ENCODE assay signal across 9 cellular contexts in genomic region chr1:114512595-114513280, GRCh38. TPM values are rescaled to one million over a fixed set of nuclear protein-coding genes. Genes with fewer than 3 reads are reported as not detected.
DNase-seq lines count a peak whose midpoint lies in the region; ATAC-seq and TF ChIP-seq lines count a peak whose summit lies in the region.
"Had no signal": no experiment of that assay in that cellular context is flagged by ENCODE, and none has a peak within 500 bp of the region (broad histone marks: within the 10 kb centered on the region; RNA-seq: fewer than 3 reads in every experiment).

No MANE protein-coding gene starts in this region.

- peak overlapping the region; percentile 98 to 100 for H3K4me3 Mint-ChIP-seq in activated T-cell treated with anti-CD3 and anti-CD28 coated beads, Interleukin-2, amount 50 U/mL, for 72 hours
- H3K4me3 Mint-ChIP-seq in T-cell (peak overlapping the region; percentile 87 to 99 (median 98)), glutamatergic neuron (ENCODE audit: unreplicated experiment) (peak overlapping the region; percentile 13)
- H3K4me3 Mint-ChIP-seq in stimulated activated naive CD8-positive, alpha-beta T cell treated with anti-CD3 and anti-CD28 coated beads, Interleukin-15, amount 100 ng/mL, for 72 hours = peak overlapping the region; percentile 96 to 98

- H3K9me3 Mint-ChIP-seq in activated T-cell treated with anti-CD3 and anti-CD28 coated beads, Interleukin-2, amount 50 U/mL, for 72 hours = no peaks in the 10 kb centered on the region
- no peaks in the 10 kb centered on the region for H3K9me3 Mint-ChIP-seq in T-cell
- H3K9me3 Mint-ChIP-seq in glutamatergic neuron (ENCODE audit: unreplicated experiment) = peaks cover 5% of the 10 kb centered on the region
- no peaks in the 10 kb centered on the region for H3K9me3 Mint-ChIP-seq in stimulated activated naive CD8-positive, alpha-beta T cell treated with anti-CD3 and anti-CD28 coated beads, Interleukin-15, amount 100 ng/mL, for 72 hours

- H3K4me1 Mint-ChIP-seq in activated T-cell treated with anti-CD3 and anti-CD28 coated beads, Interleukin-2, amount 50 U/mL, for 72 hours (ENCODE audit: low read depth) = peaks cover 40% of the 10 kb centered on the region
- H3K4me1 Mint-ChIP-seq in T-cell (peaks cover 35 to 41% (median 36%) of the 10 kb centered on the region in 3 donors), glutamatergic neuron (ENCODE audit: low read depth, unreplicated experiment) (peaks cover 12% of the 10 kb centered on the region)
- H3K4me1 Mint-ChIP-seq in stimulated activated naive CD8-positive, alpha-beta T cell treated with anti-CD3 and anti-CD28 coated beads, Interleukin-15, amount 100 ng/mL, for 72 hours = peaks cover 34% of the 10 kb centered on the region

- peak overlapping the region; percentile 14 for H3K27ac Mint-ChIP-seq in activated T-cell treated with anti-CD3 and anti-CD28 coated beads, Interleukin-2, amount 50 U/mL, for 72 hours
- H3K27ac Mint-ChIP-seq in T-cell = peak overlapping the region; percentile 99
- H3K27ac Mint-ChIP-seq in glutamatergic neuron (ENCODE audit: unreplicated experiment) = no peak overlapping the region
- peak overlapping the region; percentile 38 to 74 for H3K27ac Mint-ChIP-seq in stimulated activated naive CD8-positive, alpha-beta T cell treated with anti-CD3 and anti-CD28 coated beads, Interleukin-15, amount 100 ng/mL, for 72 hours

- no peaks in the 10 kb centered on the region for H3K27me3 Mint-ChIP-seq in activated T-cell treated with anti-CD3 and anti-CD28 coated beads, Interleukin-2, amount 50 U/mL, for 72 hours (ENCODE audit: low read depth)
- H3K27me3 Mint-ChIP-seq in T-cell (no peaks in the 10 kb centered on the region), glutamatergic neuron (ENCODE audit: unreplicated experiment) (peaks cover 8% of the 10 kb centered on the region)
- H3K27me3 Mint-ChIP-seq in stimulated activated naive CD8-positive, alpha-beta T cell treated with anti-CD3 and anti-CD28 coated beads, Interleukin-15, amount 100 ng/mL, for 72 hours = no peaks in the 10 kb centered on the region

- no peak for DNase-seq in activated T-cell treated with anti-CD3 and anti-CD28 coated beads, Interleukin-2, amount 50 U/mL, for 72 hours
- no peak for DNase-seq in activated T-cell treated with anti-CD3 and anti-CD28 coated beads, Interleukin-2, amount 50 U/mL, for 1 hour
- DNase-seq in T-cell (no peak), glutamatergic neuron (no peak), SW 1271 (lab: John Stamatoyannopoulos, UW) (no peak), COLO668 (lab: John Stamatoyannopoulos, UW; ENCODE audit: unreplicated experiment) (no peak), COR-L47 (lab: John Stamatoyannopoulos, UW) (no peak)
- no peak for DNase-seq in stimulated activated naive CD8-positive, alpha-beta T cell treated with anti-CD3 and anti-CD28 coated beads, Interleukin-15, amount 100 ng/mL, for 72 hours
- DNase-seq: central memory CD4-positive, alpha-beta T cell had no signal

- TF ChIP-seq CTCF in glutamatergic neuron (IDR thresholded peaks at IDR 0.05; ENCODE audit: partially characterized antibody, unreplicated experiment) = no peak

- CTCF ChIA-PET in T-cell (lab: Charles Lee) = no interaction called here

- POLR2A ChIA-PET in T-cell (lab: Charles Lee) = interaction anchor here in 1 of 2 donors (1.1 to 2.5 kb wide), 3 partner anchors 68 to 268 kb away, joined by 3 to 16 read pairs (median 4); partner anchors contain the start of genes BCAS2 and SIKE1

- ATAC-seq in activated T-cell treated with anti-CD3 and anti-CD28 coated beads, Interleukin-2, amount 50 U/mL, for 72 hours (replicated peaks in 1 of 2) = no peak
- no peak for ATAC-seq in T-cell (replicated peaks in 1 of 4)
- no peak for ATAC-seq in stimulated activated naive CD8-positive, alpha-beta T cell treated with anti-CD3 and anti-CD28 coated beads, Interleukin-15, amount 100 ng/mL, for 72 hours

- peaks cover 5 to 8% of the 10 kb centered on the region in 2 donors for H3K36me3 Mint-ChIP-seq in activated T-cell treated with anti-CD3 and anti-CD28 coated beads, Interleukin-2, amount 50 U/mL, for 72 hours (ENCODE audit: insufficient read depth in 2 of 2)
- H3K36me3 Mint-ChIP-seq in T-cell = no peaks in the 10 kb centered on the region
- no peaks in the 10 kb centered on the region for H3K36me3 Mint-ChIP-seq in glutamatergic neuron (ENCODE audit: unreplicated experiment)

RNA-seq across cellular contexts. Expression of gene TRIM33, which starts 1.7 kb away (rescaled TPM):
- total RNA-seq in activated T-cell treated with anti-CD3 and anti-CD28 coated beads, Interleukin-2, amount 50 U/mL, for 72 hours = 10 to 100 TPM; 34.1 to 42.4 TPM
- total RNA-seq in T-cell (10 to 100 TPM; 41.6 to 60.6 (median 47.3) TPM), glutamatergic neuron (ENCODE audit: unreplicated experiment) (69.3 TPM)

Comparison
In these comparisons a context has a peak if more than half of its experiments do, and no peak if none do; other contexts are left out.
1. H3K4me3 Mint-ChIP-seq: peak in every context shown above with its lines; median percentile 99 in activated T-cell treated with anti-CD3 and anti-CD28 coated beads, Interleukin-2, amount 50 U/mL, for 72 hours; 98 in T-cell; 97 in stimulated activated naive CD8-positive, alpha-beta T cell treated with anti-CD3 and anti-CD28 coated beads, Interleukin-15, amount 100 ng/mL, for 72 hours; 13 in glutamatergic neuron.